1 cellular context compared by ENCODE assay signal in the genomic region with DNA sequence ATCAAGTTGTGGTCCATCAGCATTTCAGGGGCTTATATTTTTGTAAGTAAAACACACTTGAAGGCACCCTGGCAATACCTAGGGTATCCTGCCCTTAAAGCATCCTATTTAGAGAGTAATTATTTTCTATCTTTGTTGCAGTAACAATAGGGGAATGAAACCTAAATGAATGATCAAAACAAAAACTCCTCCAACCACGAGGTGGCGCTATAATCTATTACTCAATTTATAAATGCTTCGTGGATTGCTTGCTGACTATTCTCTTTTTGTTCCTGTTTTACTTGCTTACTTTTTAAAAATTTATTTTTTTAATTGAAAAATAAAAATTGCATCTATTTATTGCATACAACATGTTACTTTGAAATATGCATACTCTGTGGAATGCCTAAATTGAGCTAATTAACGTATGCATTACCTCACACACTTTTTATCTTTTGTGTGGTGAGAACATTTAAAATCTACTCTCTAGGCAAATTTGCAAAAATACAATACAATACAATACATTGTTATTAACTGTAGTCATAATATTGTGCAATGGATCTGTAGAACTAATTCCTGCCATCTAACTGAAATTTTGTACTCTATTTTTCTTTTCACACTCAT.
TF ChIP-seq lines count a peak whose summit lies in the region.

No MANE protein-coding gene starts in this region.

TF ChIP-seq in GM12878, 131 proteins besides CTCF, POLR2A, EP300 and RAD21 (continued from another document):
- TF ChIP-seq, protein P1, sequence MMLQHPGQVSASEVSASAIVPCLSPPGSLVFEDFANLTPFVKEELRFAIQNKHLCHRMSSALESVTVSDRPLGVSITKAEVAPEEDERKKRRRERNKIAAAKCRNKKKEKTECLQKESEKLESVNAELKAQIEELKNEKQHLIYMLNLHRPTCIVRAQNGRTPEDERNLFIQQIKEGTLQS (IDR thresholded peaks at IDR 0.05; ENCODE audit: borderline replicate concordance, extremely low read depth, low read depth, low read length) = no peak
- no peak for TF ChIP-seq CREB1 (IDR thresholded peaks at IDR 0.05; ENCODE audit: low read depth)
